ENCODE assay signal across 15 cellular contexts in genomic region chr15:69535101-69535638, GRCh38.
DNase-seq lines count a peak whose midpoint lies in the region; ATAC-seq, FAIRE-seq and TF ChIP-seq lines count a peak whose summit lies in the region.
"Had no signal": no experiment of that assay in that cellular context is flagged by ENCODE, and none has a peak within 500 bp of the region (broad histone marks: within the 10 kb centered on the region; RNA-seq: fewer than 3 reads in every experiment).

No MANE protein-coding gene starts in this region.

- ATAC-seq in HG02759 (IDR thresholded peaks at IDR 0.05; ENCODE audit: unreplicated experiment) (no peak), HG03354 (IDR thresholded peaks at IDR 0.05; ENCODE audit: poor library complexity, severe bottlenecking, unreplicated experiment) (no peak)
- ATAC-seq: Right ventricle myocardium inferior had no signal

- no peak overlapping the region for H3K27ac ChIP-seq in tibial nerve
- H3K27ac ChIP-seq: right atrium auricular region had no signal

- H3K27me3 ChIP-seq in tibial nerve = no peaks in the 10 kb centered on the region
- H3K27me3 ChIP-seq: right atrium auricular region had no signal

- peak; percentile 70 for DNase-seq in ELR (ENCODE audit: low read depth)
- DNase-seq in RCC 7860 (ENCODE audit: low spot score) = peak; percentile 39
- DNase-seq in dedifferentiated amniotic fluid mesenchymal stem cell (ENCODE audit: extremely low spot score) = peak; percentile 19
- DNase-seq in SW 1271 (lab: John Stamatoyannopoulos, UW) = no peak
- DNase-seq in tibial nerve (ENCODE audit: low spot score in 2 of 2) = no peak
- DNase-seq: activated naive CD4-positive, alpha-beta T cell treated with anti-CD3 and anti-CD28 coated beads for 36 hours; NCI-H1436; NCI-H510A treated with DMSO at 0.1 percent for 48 hours; stimulated activated CD4-positive, alpha-beta T cell treated with anti-CD3 and anti-CD28 coated beads, Interleukin-4, amount 100 ng/mL, for 24 hours had no signal

- no peaks in the 10 kb centered on the region for H3K36me3 Mint-ChIP-seq in nephron (ENCODE audit: low read depth)

- no peak overlapping the region for H3K4me3 Mint-ChIP-seq in nephron
- H3K4me3 Mint-ChIP-seq: activated naive CD4-positive, alpha-beta T cell treated with anti-CD3 and anti-CD28 coated beads for 36 hours; stimulated activated naive CD8-positive, alpha-beta T cell treated with anti-CD3 and anti-CD28 coated beads, Interleukin-15, Interleukin-2, amounts not matched to agents 100 ng/mL and 50 ng/mL, for 24 hours had no signal

- TF ChIP-seq CTCF in nephron (IDR thresholded peaks at IDR 0.05; ENCODE audit: unreplicated experiment in 3 of 3) (no peak), tibial nerve (IDR thresholded peaks at IDR 0.05) (no peak)

- TF ChIP-seq POLR2A in tibial nerve (IDR thresholded peaks at IDR 0.05) = no peak

- H3K27ac Mint-ChIP-seq in nephron = peak overlapping the region in 2 of 3 experiments; percentile 16 to 93
- H3K27ac Mint-ChIP-seq: activated naive CD4-positive, alpha-beta T cell treated with anti-CD3 and anti-CD28 coated beads for 36 hours; stimulated activated naive CD8-positive, alpha-beta T cell treated with anti-CD3 and anti-CD28 coated beads, Interleukin-15, Interleukin-2, amounts not matched to agents 100 ng/mL and 50 ng/mL, for 24 hours had no signal

- FAIRE-seq in RCC 7860 (lab: Jason Lieb, UNC) = peak; percentile 55

- no peaks in the 10 kb centered on the region for H3K9me3 ChIP-seq in tibial nerve
- H3K9me3 ChIP-seq: right atrium auricular region had no signal

- no peaks in the 10 kb centered on the region for H3K36me3 ChIP-seq in tibial nerve
- H3K36me3 ChIP-seq: right atrium auricular region had no signal

- peaks cover 39% of the 10 kb centered on the region for H3K27me3 Mint-ChIP-seq in nephron (ENCODE audit: low read depth)

- 85 to 87% methylated on average over 4 of the region's 4 CpGs for WGBS in tibial nerve, 2 donors

- H3K4me1 Mint-ChIP-seq in nephron = peaks cover 81% of the 10 kb centered on the region

- H3K4me3 ChIP-seq in tibial nerve = no peak overlapping the region
- H3K4me3 ChIP-seq: right atrium auricular region had no signal

- TF ChIP-seq EP300 in tibial nerve (IDR thresholded peaks at IDR 0.05) = no peak

- H3K4me1 ChIP-seq in tibial nerve = peaks cover 0 to 29% (median 14%) of the 10 kb centered on the region in 4 donors
- H3K4me1 ChIP-seq: right atrium auricular region had no signal

- H3K9me3 Mint-ChIP-seq in nephron = no peaks in the 10 kb centered on the region
- H3K9me3 Mint-ChIP-seq: activated naive CD4-positive, alpha-beta T cell treated with anti-CD3 and anti-CD28 coated beads for 36 hours; stimulated activated naive CD8-positive, alpha-beta T cell treated with anti-CD3 and anti-CD28 coated beads, Interleukin-15, Interleukin-2, amounts not matched to agents 100 ng/mL and 50 ng/mL, for 24 hours had no signal

Comparison
In these comparisons a context has a peak if more than half of its experiments do, and no peak if none do; other contexts are left out.
1. DNase-seq: peak in ELR (single experiment), RCC 7860 (single experiment) and dedifferentiated amniotic fluid mesenchymal stem cell (single experiment); none in SW 1271 (0 of 2) and tibial nerve (0 of 2).